ENCODE assay signal across 8 cellular contexts in genomic region chr4:122584517-122584916, GRCh38. TPM values are rescaled to one million over a fixed set of nuclear protein-coding genes. Genes with fewer than 3 reads are reported as not detected.
A peak's percentile ranks its signal among the peaks of the same experiment; 100 is the strongest.
DNase-seq lines count a peak whose midpoint lies in the region; ATAC-seq and TF ChIP-seq lines count a peak whose summit lies in the region.

No MANE protein-coding gene starts in this region.

- no peak for TF ChIP-seq POLR2A in spleen (IDR thresholded peaks at IDR 0.05)

- H3K36me3 ChIP-seq in CD4-positive, alpha-beta memory T cell (ENCODE audit: insufficient read depth, low read length), result no peaks in the 10 kb centered on the region
- H3K36me3 ChIP-seq in spleen, result no peaks in the 10 kb centered on the region
- no peaks in the 10 kb centered on the region for H3K36me3 ChIP-seq in CD8-positive, alpha-beta memory T cell (ENCODE audit: insufficient read depth, low read length)

- no peak overlapping the region for H3K4me3 ChIP-seq in CD4-positive, alpha-beta memory T cell (ENCODE audit: low read length in 2 of 2)
- no peak overlapping the region for H3K4me3 ChIP-seq in spleen
- H3K4me3 ChIP-seq in CD8-positive, alpha-beta memory T cell (ENCODE audit: low read length), result no peak overlapping the region

- no peak overlapping the region for H3K27ac ChIP-seq in CD4-positive, alpha-beta memory T cell (ENCODE audit: low read depth, low read length)
- no peak overlapping the region for H3K27ac ChIP-seq in spleen
- no peak overlapping the region for H3K27ac ChIP-seq in CD8-positive, alpha-beta memory T cell (ENCODE audit: low read depth, low read length)

- H3K27ac Mint-ChIP-seq in CD4-positive, alpha-beta memory T cell, result peak overlapping the region in 5 of 7 donors; percentile 55 to 89 (median 70)
- H3K27ac Mint-ChIP-seq in T-cell, result peak overlapping the region; percentile 79 to 80
- peak overlapping the region in 1 of 8 donors; percentile 63 for H3K27ac Mint-ChIP-seq in CD8-positive, alpha-beta memory T cell

- H3K27me3 ChIP-seq in CD4-positive, alpha-beta memory T cell (ENCODE audit: insufficient read depth, low read length), result no peaks in the 10 kb centered on the region
- no peaks in the 10 kb centered on the region for H3K27me3 ChIP-seq in spleen (replicated peaks in 1 of 7)
- no peaks in the 10 kb centered on the region for H3K27me3 ChIP-seq in CD8-positive, alpha-beta memory T cell (ENCODE audit: insufficient read depth, low read length, poor library complexity, severe bottlenecking)

- peaks cover 14 to 33% (median 27%) of the 10 kb centered on the region in 4 donors for H3K4me1 Mint-ChIP-seq in CD4-positive, alpha-beta memory T cell
- H3K4me1 Mint-ChIP-seq in T-cell, result peaks cover 25 to 30% (median 30%) of the 10 kb centered on the region in 3 donors
- peaks cover 3 to 13% (median 12%) of the 10 kb centered on the region in 3 donors for H3K4me1 Mint-ChIP-seq in CD8-positive, alpha-beta memory T cell

- TF ChIP-seq CTCF in spleen (IDR thresholded peaks at IDR 0.05 in 8 of 11, conservative IDR thresholded peaks at IDR 0.05 in 3 of 11), result no peak

- peak in 1 of 5 donors; percentile 12 for DNase-seq in CD4-positive, alpha-beta memory T cell
- DNase-seq in T-cell, result no peak
- DNase-seq in iris pigment epithelial cell (ENCODE audit: low read depth), result peak; percentile 85
- DNase-seq in spleen, result no peak
- no peak for DNase-seq in 8988T
- DNase-seq in CD8-positive, alpha-beta memory T cell, result no peak

- H3K36me3 Mint-ChIP-seq in CD4-positive, alpha-beta memory T cell, result no peaks in the 10 kb centered on the region
- H3K36me3 Mint-ChIP-seq in T-cell, result no peaks in the 10 kb centered on the region
- H3K36me3 Mint-ChIP-seq in CD8-positive, alpha-beta memory T cell, result no peaks in the 10 kb centered on the region

- H3K27me3 Mint-ChIP-seq in CD4-positive, alpha-beta memory T cell, result no peaks in the 10 kb centered on the region
- H3K27me3 Mint-ChIP-seq in T-cell, result no peaks in the 10 kb centered on the region
- peaks cover 0 to 1% of the 10 kb centered on the region in 2 donors for H3K27me3 Mint-ChIP-seq in CD8-positive, alpha-beta memory T cell

- 21 to 37% (median 26%) methylated on average over 1 of the region's 1 CpG for WGBS in spleen, 5 donors

- peaks cover 26% of the 10 kb centered on the region for H3K4me1 ChIP-seq in CD4-positive, alpha-beta memory T cell (ENCODE audit: insufficient read depth, low read length)
- H3K4me1 ChIP-seq in spleen, result no peaks in the 10 kb centered on the region
- H3K4me1 ChIP-seq in CD8-positive, alpha-beta memory T cell (ENCODE audit: insufficient read depth, low read length), result peaks cover 13% of the 10 kb centered on the region

- intact Hi-C loops in CD4-positive, alpha-beta memory T cell (cut with micrococcal nuclease), result no loop called here
- intact Hi-C loops in spleen (cut with DNase I; ENCODE audit: low total_unique reads), result no loop called here

- H3K9me3 Mint-ChIP-seq in CD4-positive, alpha-beta memory T cell, result no peaks in the 10 kb centered on the region
- no peaks in the 10 kb centered on the region for H3K9me3 Mint-ChIP-seq in T-cell
- no peaks in the 10 kb centered on the region for H3K9me3 Mint-ChIP-seq in CD8-positive, alpha-beta memory T cell

- CTCF ChIA-PET in CD4-positive, alpha-beta memory T cell (lab: Charles Lee; ENCODE audit: partially characterized antibody), result interaction anchor here (1.2 kb wide), 1 partner anchor 18 kb away, joined by 3 read pairs; no protein-coding TSS in a partner anchor
- CTCF ChIA-PET in T-cell (lab: Charles Lee), result no interaction called here
- CTCF ChIA-PET in CD8-positive, alpha-beta memory T cell (lab: Charles Lee), result interaction anchor here (0.9 kb wide), 1 partner anchor 133 kb away, joined by 3 read pairs; no protein-coding TSS in a partner anchor

- H3K9me3 ChIP-seq in CD4-positive, alpha-beta memory T cell (ENCODE audit: control insufficient read depth in 1 of 2, low read length in 2 of 2), result no peaks in the 10 kb centered on the region
- no peaks in the 10 kb centered on the region for H3K9me3 ChIP-seq in spleen
- H3K9me3 ChIP-seq in CD8-positive, alpha-beta memory T cell (ENCODE audit: low read length), result no peaks in the 10 kb centered on the region

- POLR2A ChIA-PET in CD4-positive, alpha-beta memory T cell (lab: Charles Lee; ENCODE audit: partially characterized antibody), result no interaction called here
- POLR2A ChIA-PET in T-cell (lab: Charles Lee), result no interaction called here
- POLR2A ChIA-PET in CD8-positive, alpha-beta memory T cell (lab: Charles Lee), result no interaction called here

- peak overlapping the region in 4 of 8 donors; percentile 18 to 48 (median 30) for H3K4me3 Mint-ChIP-seq in CD4-positive, alpha-beta memory T cell
- peak overlapping the region in 2 of 3 donors; percentile 7 to 27 for H3K4me3 Mint-ChIP-seq in T-cell
- H3K4me3 Mint-ChIP-seq in CD8-positive, alpha-beta memory T cell, result no peak overlapping the region

- ATAC-seq in HG02610 (IDR thresholded peaks at IDR 0.05; ENCODE audit: unreplicated experiment) (peak; percentile 92), T-cell (replicated peaks in 1 of 4) (peak; percentile 74 to 77 (median 76)), HG02571 (IDR thresholded peaks at IDR 0.05; ENCODE audit: unreplicated experiment) (no peak)

RNA-seq across cellular contexts. Expression of gene IL21, which starts 36.3 kb away (rescaled TPM):
- total RNA-seq in CD4-positive, alpha-beta memory T cell, result under 1 TPM in 1 of 2 experiments, not detected in 1; 0.28 TPM
- polyA plus RNA-seq in CD4-positive, alpha-beta memory T cell, result under 1 TPM in 1 of 2 donors, not detected in 1; 0.10 TPM
- total RNA-seq in T-cell, result under 1 TPM in 2 of 5 donors, not detected in 3; 0.20 to 0.70 TPM
- under 1 TPM in 2 of 7 donors, not detected in 5; 0.20 TPM for total RNA-seq in spleen
- under 1 TPM; 0.09 to 0.10 (median 0.09) TPM for polyA plus RNA-seq in spleen
- 1 to 10 TPM; 3.1 to 3.5 TPM for total RNA-seq in CD8-positive, alpha-beta memory T cell
- not detected for polyA plus RNA-seq in CD8-positive, alpha-beta memory T cell

Comparison
In these comparisons a context has a peak if more than half of its experiments do, and no peak if none do; other contexts are left out.
1. H3K4me3 Mint-ChIP-seq: peak in T-cell (2 of 3); none in CD8-positive, alpha-beta memory T cell (0 of 7).
2. CTCF ChIA-PET loops: an anchor here in CD4-positive, alpha-beta memory T cell (1.2 kb wide) and CD8-positive, alpha-beta memory T cell (0.9 kb wide); none called in T-cell.